In genomic region chr4:16745887-16746286, GRCh38 we compare ENCODE assay signal across 23 cellular contexts.
"Had no signal": no experiment of that assay in that cellular context is flagged by ENCODE, and none has a peak within 500 bp of the region (broad histone marks: within the 10 kb centered on the region; RNA-seq: fewer than 3 reads in every experiment).

No MANE protein-coding gene starts in this region.

- H3K36me3 ChIP-seq: left lung, lower lobe of right lung, ovary, sigmoid colon, spleen, tibial nerve, uterus had no signal

- FAIRE-seq: kidney, small intestine had no signal

- H3K36me3 Mint-ChIP-seq: naive B cell; natural killer cell; stimulated activated effector memory CD8-positive, alpha-beta T cell treated with anti-CD3 and anti-CD28 coated beads, Interleukin-12 subunit alpha, Interleukin-12 subunit beta, amount 100 ng/mL, for 72 hours; type B pancreatic cell had no signal

- H3K27ac Mint-ChIP-seq: naive B cell; natural killer cell; progenitor cell of endocrine pancreas; stimulated activated effector memory CD8-positive, alpha-beta T cell treated with anti-CD3 and anti-CD28 coated beads, Interleukin-12 subunit alpha, Interleukin-12 subunit beta, amount 100 ng/mL, for 72 hours; stimulated activated naive CD8-positive, alpha-beta T cell treated with anti-CD3 and anti-CD28 coated beads, Interleukin-15, Interleukin-2, amounts not matched to agents 100 ng/mL and 50 ng/mL, for 24 hours; type B pancreatic cell had no signal

- ATAC-seq: heart right ventricle; left colon; left lung; lower lobe of right lung; natural killer cell; stimulated activated effector memory CD8-positive, alpha-beta T cell treated with anti-CD3 and anti-CD28 coated beads, Interleukin-12 subunit alpha, Interleukin-12 subunit beta, amount 100 ng/mL, for 72 hours had no signal

- H3K9me3 Mint-ChIP-seq: natural killer cell; stimulated activated effector memory CD8-positive, alpha-beta T cell treated with anti-CD3 and anti-CD28 coated beads, Interleukin-12 subunit alpha, Interleukin-12 subunit beta, amount 100 ng/mL, for 72 hours; stimulated activated naive CD8-positive, alpha-beta T cell treated with anti-CD3 and anti-CD28 coated beads, Interleukin-15, Interleukin-2, amounts not matched to agents 100 ng/mL and 50 ng/mL, for 24 hours; type B pancreatic cell had no signal

- H3K4me1 Mint-ChIP-seq: naive B cell; natural killer cell; stimulated activated effector memory CD8-positive, alpha-beta T cell treated with anti-CD3 and anti-CD28 coated beads, Interleukin-12 subunit alpha, Interleukin-12 subunit beta, amount 100 ng/mL, for 72 hours had no signal

- H3K4me3 ChIP-seq: heart right ventricle, left lung, lower lobe of right lung, ovary, sigmoid colon, spleen, tibial nerve, uterus had no signal

- H3K9me3 ChIP-seq: heart right ventricle, left lung, lower lobe of right lung, ovary, sigmoid colon, spleen, tibial nerve, uterus had no signal

- H3K4me3 Mint-ChIP-seq: naive B cell; natural killer cell; stimulated activated effector memory CD8-positive, alpha-beta T cell treated with anti-CD3 and anti-CD28 coated beads, Interleukin-12 subunit alpha, Interleukin-12 subunit beta, amount 100 ng/mL, for 72 hours; stimulated activated naive CD8-positive, alpha-beta T cell treated with anti-CD3 and anti-CD28 coated beads, Interleukin-15, Interleukin-2, amounts not matched to agents 100 ng/mL and 50 ng/mL, for 24 hours; type B pancreatic cell had no signal

- H3K4me1 ChIP-seq: left lung, lower lobe of right lung, sigmoid colon, spleen, tibial nerve had no signal

- H3K27me3 Mint-ChIP-seq: naive B cell; stimulated activated naive CD8-positive, alpha-beta T cell treated with anti-CD3 and anti-CD28 coated beads, Interleukin-15, Interleukin-2, amounts not matched to agents 100 ng/mL and 50 ng/mL, for 24 hours; type B pancreatic cell had no signal

- DNase-seq: heart right ventricle; hippocampal formation; kidney; left colon; left lung; lower lobe of right lung; mammary epithelial cell; mesenchymal stem cell; naive B cell; natural killer cell; ovary; right cardiac atrium; sigmoid colon; small intestine; spleen; stimulated activated CD4-positive, alpha-beta T cell treated with anti-CD3 and anti-CD28 coated beads, Interleukin-4, amount 100 ng/mL, for 24 hours; stimulated activated naive CD4-positive, alpha-beta T cell; uterus had no signal

- H3K27ac ChIP-seq: heart right ventricle, left lung, lower lobe of right lung, ovary, spleen, tibial nerve had no signal

- H3K27me3 ChIP-seq: heart right ventricle, left lung, ovary, sigmoid colon, spleen, tibial nerve, uterus had no signal
